In the genomic region with DNA sequence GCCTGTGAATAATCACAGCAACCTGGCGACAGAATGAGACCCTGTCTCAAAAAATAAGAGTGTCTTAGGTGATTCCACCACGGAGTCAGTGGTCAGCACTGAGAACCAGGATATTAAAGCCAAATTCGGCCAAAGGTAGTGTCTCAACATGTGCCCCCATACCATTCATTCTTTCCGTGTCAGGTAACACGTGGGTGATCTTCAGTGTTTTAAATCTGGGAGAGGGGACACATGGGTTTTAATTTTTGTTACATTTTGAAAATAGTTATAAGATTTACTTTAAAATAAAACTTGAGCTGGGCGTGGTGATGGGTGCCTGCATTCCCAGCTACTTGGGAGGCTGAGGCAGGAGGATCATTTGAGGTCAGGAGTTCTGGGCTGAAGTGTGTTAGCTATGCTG, we compare ENCODE assay signal across 32 cellular contexts. TPM values are rescaled to one million over a fixed set of nuclear protein-coding genes. Genes with fewer than 3 reads are reported as not detected.
"Had no signal": no experiment of that assay in that cellular context is flagged by ENCODE, and none has a peak within 500 bp of the region (broad histone marks: within the 10 kb centered on the region; RNA-seq: fewer than 3 reads in every experiment).

No MANE protein-coding gene starts in this region.

- H3K4me3 ChIP-seq: neural progenitor cell, pancreas, prostate gland, skin epidermis, smooth muscle cell, spleen, suprapubic skin, testis, tibial artery, transverse colon, upper lobe of left lung, vagina had no signal

- H3K27ac ChIP-seq: neural progenitor cell, neutrophil, pancreas, prostate gland, spleen, suprapubic skin, testis, tibial artery, transverse colon, upper lobe of left lung, vagina had no signal

- FAIRE-seq: pancreas, urothelium cell line had no signal

- ATAC-seq: naive thymus-derived CD4-positive, alpha-beta T cell; natural killer cell; pancreas; right cardiac atrium; sciatic nerve; stimulated activated memory B cell treated with anti-CD40 and anti-IgM and Interleukin-4, amounts not matched to agents 10 μg/mL and 1 μg/mL and 100 μg/mL, for 72 hours; stimulated activated naive CD8-positive, alpha-beta T cell treated with anti-CD3 and anti-CD28 coated beads, Interleukin-15, amount 100 ng/mL, for 72 hours; stimulated activated naive CD8-positive, alpha-beta T cell treated with anti-CD3 and anti-CD28 coated beads, Interleukin-15, Interleukin-2, amounts not matched to agents 100 U/mL and 50 U/mL, for 24 hours had no signal

- DNase-seq: naive thymus-derived CD4-positive, alpha-beta T cell; natural killer cell; nucleus accumbens; pancreas; retina; right cardiac atrium; spleen; stimulated activated CD4-positive, alpha-beta T cell treated with anti-CD3 and anti-CD28 coated beads, Interleukin-12 subunit alpha, Interleukin-12 subunit beta, amount 100 ng/mL, for 4 hours; stimulated activated CD4-positive, alpha-beta T cell treated with anti-CD3 and anti-CD28 coated beads, Interleukin-1b, Interleukin-23, amount 100 ng/mL, for 48 hours; stimulated activated CD4-positive, alpha-beta T cell treated with anti-CD3 and anti-CD28 coated beads, Interleukin-4, amount 100 ng/mL, for 1 hour; stimulated activated CD4-positive, alpha-beta T cell treated with anti-CD3 and anti-CD28 coated beads, Interleukin-4, amount 100 ng/mL, for 4 hours; stimulated activated CD8-positive, alpha-beta memory T cell treated with anti-CD3 and anti-CD28 coated beads, Interleukin-4, amount 100 ng/mL, for 48 hours; stimulated activated naive CD4-positive, alpha-beta T cell; stimulated activated naive CD8-positive, alpha-beta T cell treated with anti-CD3 and anti-CD28 coated beads, Interleukin-15, amount 100 ng/mL, for 72 hours; stimulated activated naive CD8-positive, alpha-beta T cell treated with anti-CD3 and anti-CD28 coated beads, Interleukin-15, Interleukin-2, amounts not matched to agents 100 U/mL and 50 U/mL, for 24 hours; substantia nigra; testis; tibial artery; transverse colon; upper lobe of left lung had no signal

- H3K4me1 ChIP-seq: neural progenitor cell, pancreas, prostate gland, spleen, testis, transverse colon, upper lobe of left lung had no signal

- H3K27me3 ChIP-seq: neural progenitor cell, testis, transverse colon, upper lobe of left lung, vagina had no signal

- H3K9ac ChIP-seq: neural progenitor cell had no signal

- H3K4me2 ChIP-seq: neural progenitor cell, smooth muscle cell had no signal

- H2AFZ ChIP-seq: neural progenitor cell had no signal

- H3K9me3 ChIP-seq: neutrophil, pancreas, prostate gland, spleen, suprapubic skin, testis, tibial artery, transverse colon, upper lobe of left lung, vagina had no signal

- H3K36me3 ChIP-seq: neural progenitor cell, neutrophil, pancreas, prostate gland, spleen, suprapubic skin, tibial artery, transverse colon, upper lobe of left lung, vagina had no signal

RNA-seq across cellular contexts. Expression of a gene that starts 59.0 kb away (rescaled TPM):
- total RNA-seq: naive thymus-derived CD4-positive, alpha-beta T cell; natural killer cell; pulmonary artery endothelial cell had no signal
- polyA plus RNA-seq: naive thymus-derived CD4-positive, alpha-beta T cell; neural cell had no signal
